8 cellular contexts compared by ENCODE assay signal in the genomic region with DNA sequence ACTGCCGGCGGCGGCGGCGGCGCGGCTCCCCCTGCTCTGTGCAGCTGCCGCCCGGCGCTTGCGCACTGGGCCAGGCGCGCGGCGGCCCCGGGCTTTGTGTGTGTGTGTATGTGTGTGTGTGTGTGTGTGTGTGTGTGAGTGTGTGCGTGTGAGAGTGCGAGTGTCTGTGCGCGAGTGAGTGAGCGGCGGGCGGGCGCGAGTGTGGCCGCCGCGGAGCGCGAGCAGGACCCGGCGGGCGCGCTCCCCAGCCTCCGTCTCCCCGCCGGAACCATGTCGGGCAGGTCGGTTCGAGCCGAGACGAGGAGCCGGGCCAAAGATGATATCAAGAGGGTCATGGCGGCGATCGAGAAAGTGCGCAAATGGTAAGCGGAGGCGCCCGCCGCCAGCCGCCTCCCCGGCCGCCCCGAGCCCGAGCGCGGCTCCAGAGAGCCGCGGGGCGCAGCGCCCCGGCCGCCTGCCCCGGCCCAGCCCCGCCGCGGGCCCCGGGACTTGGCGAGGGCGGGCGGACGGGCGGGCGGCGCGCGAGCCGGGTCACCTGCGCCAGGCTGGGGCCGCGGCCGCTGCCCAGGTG. TPM values are rescaled to one million over a fixed set of nuclear protein-coding genes. Genes with fewer than 3 reads are reported as not detected.
A peak's percentile ranks its signal among the peaks of the same experiment; 100 is the strongest.
DNase-seq lines count a peak whose midpoint lies in the region; ATAC-seq and TF ChIP-seq lines count a peak whose summit lies in the region.

A gene (plus strand): TSS at position 63 of the 571 bp plus-strand sequence. CDS start 208 bp downstream, at position 271.

- ATAC-seq in aorta (ENCODE audit: low FRiP score) (peak; percentile 77), GM18868 (IDR thresholded peaks at IDR 0.05; ENCODE audit: unreplicated experiment) (no peak)

- DNase-seq in SK-N-MC (ENCODE audit: low read depth, low spot score) (no peak), amygdala (lab: John Stamatoyannopoulos, UW) (peak in 52 of 56 donors; percentile 19 to 87 (median 63)), left ventricle myocardium inferior (peak; percentile 70), posterior cingulate gyrus (peak; percentile 63 to 97 (median 72)), aorta (peak; percentile 67 to 86)

- intact Hi-C loops in left ventricle myocardium inferior (cut with micrococcal nuclease) (no loop called here), posterior cingulate gyrus (cut with DNase I) (loop anchor here (2.0 kb wide), 1 partner anchor 103 kb away; a partner anchor contains a TSS), aorta (cut with DNase I) (loop anchor here (2.0 to 5.0 kb wide), 2 partner anchors 105 kb away; a partner anchor contains a TSS)

- H3K36me3 ChIP-seq in ES-I3 (ENCODE audit: insufficient read depth, low read length), result no peaks in the 10 kb centered on the region
- H3K36me3 ChIP-seq in KOPT-K1 (ENCODE audit: insufficient read depth, low read length), result no peaks in the 10 kb centered on the region
- no peaks in the 10 kb centered on the region for H3K36me3 ChIP-seq in SK-N-MC (ENCODE audit: insufficient read depth, low read length)
- H3K36me3 ChIP-seq in left ventricle myocardium inferior, result no peaks in the 10 kb centered on the region
- H3K36me3 ChIP-seq in aorta (ENCODE audit: control insufficient read depth in 1 of 2, insufficient read depth in 2 of 2, low read length in 1 of 2), result no peaks in the 10 kb centered on the region

- H3K4me1 ChIP-seq in ES-I3 (ENCODE audit: insufficient read depth, low read length), result no peaks in the 10 kb centered on the region
- H3K4me1 ChIP-seq in left ventricle myocardium inferior, result peaks cover 37% of the 10 kb centered on the region
- peaks cover 0 to 1% of the 10 kb centered on the region in 2 donors for H3K4me1 ChIP-seq in aorta (ENCODE audit: control insufficient read depth in 1 of 2, insufficient read depth in 2 of 2, low read length in 2 of 2)

- H3K9ac ChIP-seq in ES-I3 (ENCODE audit: low read depth, low read length) (peak within 1 kb of the TSS; percentile 55), SK-N-MC (ENCODE audit: insufficient read length) (peak within 1 kb of the TSS; percentile 94)

- H3K4me3 ChIP-seq in SK-N-MC (peak within 1 kb of the TSS; percentile 86), left ventricle myocardium inferior (peak within 1 kb of the TSS; percentile 84), aorta (ENCODE audit: low read length in 2 of 2) (peak within 1 kb of the TSS; percentile 96)

- H3K27me3 ChIP-seq in left ventricle myocardium inferior (ENCODE audit: low read depth) (no peaks in the 10 kb centered on the region), aorta (ENCODE audit: control insufficient read depth in 1 of 2, insufficient read depth in 2 of 2, low read length in 1 of 2) (no peaks in the 10 kb centered on the region)

- TF ChIP-seq CTCF in left ventricle myocardium inferior (IDR thresholded peaks at IDR 0.05; ENCODE audit: borderline replicate concordance), result no peak

- H3K27ac ChIP-seq in KOPT-K1 (ENCODE audit: low read depth, low read length, poor library complexity, severe bottlenecking) (peak within 1 kb of the TSS; percentile 79), SK-N-MC (peak within 1 kb of the TSS; percentile 62; the same call in 1 of the 2 replicates), left ventricle myocardium inferior (replicated peaks) (peak within 1 kb of the TSS; percentile 91), aorta (ENCODE audit: low read depth in 1 of 2, low read length in 2 of 2) (peak within 1 kb of the TSS; percentile 62 to 80)

- 0% methylated on average over 47 to 83 of the region's 83 CpGs for WGBS in aorta, 2 donors

- H3K9me3 ChIP-seq in ES-I3 (ENCODE audit: control insufficient read depth, insufficient read depth, low read length), result no peaks in the 10 kb centered on the region
- peaks cover 4% of the 10 kb centered on the region for H3K9me3 ChIP-seq in KOPT-K1 (ENCODE audit: insufficient read depth, low read length, poor library complexity, severe bottlenecking)
- 0 out of 2 replicates have a peak, but pooled peaks cover 6% of the 10 kb centered on the region for H3K9me3 ChIP-seq in SK-N-MC (ENCODE audit: low read depth, low read length)
- H3K9me3 ChIP-seq in left ventricle myocardium inferior (replicated peaks), result peaks cover 14% of the 10 kb centered on the region
- H3K9me3 ChIP-seq in aorta (ENCODE audit: control insufficient read depth, low read length), result no peaks in the 10 kb centered on the region

RNA-seq across cellular contexts. Expression of the gene that starts here (rescaled TPM):
- 11.2 TPM for total RNA-seq in left ventricle myocardium inferior
- total RNA-seq in aorta, result 1 to 10 TPM; 6.2 to 6.3 TPM
- 1 to 10 TPM; 1.1 to 2.7 TPM for polyA plus RNA-seq in aorta
